18 cellular contexts compared by ENCODE assay signal in genomic region chrX:19699151-19699550, GRCh38.
A peak's percentile ranks its signal among the peaks of the same experiment; 100 is the strongest.
DNase-seq lines count a peak whose midpoint lies in the region; ATAC-seq, FAIRE-seq and TF ChIP-seq lines count a peak whose summit lies in the region.
"Had no signal": no experiment of that assay in that cellular context is flagged by ENCODE, and none has a peak within 500 bp of the region (broad histone marks: within the 10 kb centered on the region; RNA-seq: fewer than 3 reads in every experiment).

No MANE protein-coding gene starts in this region.

- no peak for TF ChIP-seq EP300 in A549 (IDR thresholded peaks at IDR 0.05)

- POLR2A ChIA-PET in A549 (lab: Yijun Ruan, JAX): no interaction called here
- POLR2A ChIA-PET in naive thymus-derived CD4-positive, alpha-beta T cell (lab: Charles Lee): no interaction called here
- POLR2A ChIA-PET in HEK293T (lab: Yijun Ruan, JAX): no interaction called here

- no peak for TF ChIP-seq CTCF in A549 (IDR thresholded peaks at IDR 0.05)

- FAIRE-seq in A549 (lab: Jason Lieb, UNC): no peak
- FAIRE-seq: D721Med, G401.6 had no signal

- H3K27me3 ChIP-seq in CD4-positive, CD25-positive, alpha-beta regulatory T cell (ENCODE audit: control insufficient read depth, insufficient read depth, low read length): no peaks in the 10 kb centered on the region
- H3K27me3 ChIP-seq in HAP-1 (ENCODE audit: low read depth): no peaks in the 10 kb centered on the region
- no peaks in the 10 kb centered on the region for H3K27me3 ChIP-seq in naive thymus-derived CD4-positive, alpha-beta T cell (ENCODE audit: control insufficient read depth in 2 of 2, insufficient read depth in 2 of 2, low read length in 2 of 2)

- intact Hi-C loops in naive thymus-derived CD4-positive, alpha-beta T cell (cut with micrococcal nuclease): no loop called here

- peaks cover 32% of the 10 kb centered on the region for H3K36me3 ChIP-seq in CD4-positive, CD25-positive, alpha-beta regulatory T cell (ENCODE audit: control insufficient read depth, insufficient read depth, low read length)
- H3K36me3 ChIP-seq in HAP-1 (replicated peaks): no peaks in the 10 kb centered on the region
- H3K36me3 ChIP-seq in naive thymus-derived CD4-positive, alpha-beta T cell (ENCODE audit: control insufficient read depth in 2 of 3, insufficient read depth in 3 of 3, low read length in 3 of 3): peaks cover 0 to 13% (median 2%) of the 10 kb centered on the region in 3 experiments

- no peak overlapping the region for H3K4me2 ChIP-seq in A549

- 92% methylated on average over 5 of the region's 5 CpGs for WGBS in A549 (ENCODE audit: missing lambda C conversion rate)

- no peaks in the 10 kb centered on the region for H3K9me3 ChIP-seq in A549
- H3K9me3 ChIP-seq in CD4-positive, CD25-positive, alpha-beta regulatory T cell (ENCODE audit: control insufficient read depth in 2 of 2, low read length in 2 of 2): no peaks in the 10 kb centered on the region
- H3K9me3 ChIP-seq in HAP-1: no peaks in the 10 kb centered on the region
- H3K9me3 ChIP-seq in naive thymus-derived CD4-positive, alpha-beta T cell (ENCODE audit: control insufficient read depth in 2 of 3, low read length in 3 of 3): no peaks in the 10 kb centered on the region

- peak overlapping the region in 2 of 3 donors; percentile 52 to 79 for H3K27ac Mint-ChIP-seq in CD4-positive, CD25-positive, alpha-beta regulatory T cell
- peak overlapping the region in 5 of 9 donors; percentile 18 to 63 (median 52) for H3K27ac Mint-ChIP-seq in naive thymus-derived CD4-positive, alpha-beta T cell

- no peak for TF ChIP-seq POLR2A in A549 (IDR thresholded peaks at IDR 0.05; ENCODE audit: low read length)

- ATAC-seq in A549 (no peak), GM18873 (IDR thresholded peaks at IDR 0.05; ENCODE audit: low FRiP score, unreplicated experiment) (no peak)
- no peak for ATAC-seq in CD4-positive, CD25-positive, alpha-beta regulatory T cell (ENCODE audit: low read depth in 2 of 2)
- no peak for ATAC-seq in naive thymus-derived CD4-positive, alpha-beta T cell

- DNase-seq in A549 (ENCODE audit: low read depth in 1 of 2, low spot score in 1 of 2): no peak
- DNase-seq in CD4-positive, CD25-positive, alpha-beta regulatory T cell: no peak
- DNase-seq in HAP-1 (ENCODE audit: low spot score in 2 of 2): peak; percentile 68 to 90
- no peak for DNase-seq in naive thymus-derived CD4-positive, alpha-beta T cell
- no peak for DNase-seq in HEK293T (ENCODE audit: extremely low spot score)
- DNase-seq: COR-L47, DMS153, DMS79 treated with DMSO at 0.1 percent for 48 hours, EL, GOT3, H9, HFFc6, IMR-90, KBM-7 had no signal

- H3K9me3 Mint-ChIP-seq in CD4-positive, CD25-positive, alpha-beta regulatory T cell: no peaks in the 10 kb centered on the region
- no peaks in the 10 kb centered on the region for H3K9me3 Mint-ChIP-seq in naive thymus-derived CD4-positive, alpha-beta T cell
- H3K9me3 Mint-ChIP-seq: HFFc6 had no signal

- H3K27ac ChIP-seq in A549: peak overlapping the region; percentile 75 to 86
- no peak overlapping the region for H3K27ac ChIP-seq in CD4-positive, CD25-positive, alpha-beta regulatory T cell (ENCODE audit: insufficient read depth, low read length, poor library complexity, severe bottlenecking)
- H3K27ac ChIP-seq in naive thymus-derived CD4-positive, alpha-beta T cell (ENCODE audit: low read depth, low read length): no peak overlapping the region

- H3K4me1 ChIP-seq in A549 (peaks cover 34% of the 10 kb centered on the region), HAP-1 (peaks cover 19% of the 10 kb centered on the region)
- peaks cover 16% of the 10 kb centered on the region for H3K4me1 ChIP-seq in CD4-positive, CD25-positive, alpha-beta regulatory T cell (ENCODE audit: control insufficient read depth, insufficient read depth, low read length, poor library complexity, severe bottlenecking)
- H3K4me1 ChIP-seq in naive thymus-derived CD4-positive, alpha-beta T cell (ENCODE audit: control insufficient read depth in 2 of 2, insufficient read depth in 2 of 2, low read length in 2 of 2): peaks cover 0 to 6% of the 10 kb centered on the region in 2 donors

- no peak overlapping the region for H3K4me3 Mint-ChIP-seq in CD4-positive, CD25-positive, alpha-beta regulatory T cell
- no peak overlapping the region for H3K4me3 Mint-ChIP-seq in naive thymus-derived CD4-positive, alpha-beta T cell
- H3K4me3 Mint-ChIP-seq: CD14-positive monocyte, H9, HFFc6 had no signal

- TF ChIP-seq RAD21 in A549 (conservative IDR thresholded peaks at IDR 0.05 in 1 of 2, IDR thresholded peaks at IDR 0.05 in 1 of 2): no peak

- peaks cover 4% of the 10 kb centered on the region for H3K27me3 Mint-ChIP-seq in CD4-positive, CD25-positive, alpha-beta regulatory T cell
- no peaks in the 10 kb centered on the region for H3K27me3 Mint-ChIP-seq in naive thymus-derived CD4-positive, alpha-beta T cell

- H3K36me3 Mint-ChIP-seq in CD4-positive, CD25-positive, alpha-beta regulatory T cell: no peaks in the 10 kb centered on the region
- peaks cover 4 to 25% (median 10%) of the 10 kb centered on the region in 5 donors for H3K36me3 Mint-ChIP-seq in naive thymus-derived CD4-positive, alpha-beta T cell

- in situ Hi-C loops in HAP-1 (cut with MboI; ENCODE audit: low sequenced_read_pairs): no loop called here

- peaks cover 22 to 66% (median 44%) of the 10 kb centered on the region in 4 donors for H3K4me1 Mint-ChIP-seq in CD4-positive, CD25-positive, alpha-beta regulatory T cell
- peaks cover 13 to 73% (median 46%) of the 10 kb centered on the region in 7 donors for H3K4me1 Mint-ChIP-seq in naive thymus-derived CD4-positive, alpha-beta T cell
- H3K4me1 Mint-ChIP-seq: CD14-positive monocyte had no signal

- H3K4me3 ChIP-seq in A549 (no peak overlapping the region), HAP-1 (no peak overlapping the region)
- no peak overlapping the region for H3K4me3 ChIP-seq in CD4-positive, CD25-positive, alpha-beta regulatory T cell (ENCODE audit: low read depth, low read length)
- H3K4me3 ChIP-seq in naive thymus-derived CD4-positive, alpha-beta T cell (ENCODE audit: low read length): no peak overlapping the region

- CTCF ChIA-PET in A549 (lab: Yijun Ruan, JAX) (interaction anchor here (0.5 to 1.2 kb wide), 3 partner anchors 10 to 139 kb away, joined by 3 read pairs; no protein-coding TSS in a partner anchor), HEK293T (lab: Yijun Ruan, JAX) (no interaction called here)
- CTCF ChIA-PET in naive thymus-derived CD4-positive, alpha-beta T cell (lab: Charles Lee): no interaction called here

TF ChIP-seq in A549, 52 proteins besides CTCF, POLR2A, EP300 and RAD21 (continues in another document):
- TF ChIP-seq PBX3 (IDR thresholded peaks at IDR 0.05): no peak
- no peak for TF ChIP-seq EHF (CRISPR knock-in tag; IDR thresholded peaks at IDR 0.05)
- no peak for TF ChIP-seq PHF8 (IDR thresholded peaks at IDR 0.05; ENCODE audit: borderline replicate concordance, low read depth)
- TF ChIP-seq BHLHE40 (IDR thresholded peaks at IDR 0.05; ENCODE audit: low read depth, low read length): no peak
- TF ChIP-seq ESRRA (IDR thresholded peaks at IDR 0.05; ENCODE audit: borderline replicate concordance, low read length): no peak
- no peak for TF ChIP-seq MAX (IDR thresholded peaks at IDR 0.05)
- TF ChIP-seq RARB (CRISPR knock-in tag; IDR thresholded peaks at IDR 0.05): no peak

TF ChIP-seq in HEK293T, 16 proteins besides CTCF, POLR2A, EP300 and RAD21:
- TF ChIP-seq TARDBP (IDR thresholded peaks at IDR 0.05): no peak
- no peak for TF ChIP-seq ZNF384 (IDR thresholded peaks at IDR 0.05)
- TF ChIP-seq FOXA1 (IDR thresholded peaks at IDR 0.05): no peak
- no peak for TF ChIP-seq SP1 (IDR thresholded peaks at IDR 0.05)
TF ChIP-seq in HEK293T: peak in this region for 0.

Comparison
In these comparisons a context has a peak if more than half of its experiments do, and no peak if none do; other contexts are left out.
1. DNase-seq: peak in HAP-1 (2 of 2); none in A549 (0 of 2), CD4-positive, CD25-positive, alpha-beta regulatory T cell (0 of 3), naive thymus-derived CD4-positive, alpha-beta T cell (0 of 9) and HEK293T (single experiment).
2. H3K27ac ChIP-seq: peak in A549 (2 of 2); none in CD4-positive, CD25-positive, alpha-beta regulatory T cell (single experiment) and naive thymus-derived CD4-positive, alpha-beta T cell (single experiment).